In the genomic region with DNA sequence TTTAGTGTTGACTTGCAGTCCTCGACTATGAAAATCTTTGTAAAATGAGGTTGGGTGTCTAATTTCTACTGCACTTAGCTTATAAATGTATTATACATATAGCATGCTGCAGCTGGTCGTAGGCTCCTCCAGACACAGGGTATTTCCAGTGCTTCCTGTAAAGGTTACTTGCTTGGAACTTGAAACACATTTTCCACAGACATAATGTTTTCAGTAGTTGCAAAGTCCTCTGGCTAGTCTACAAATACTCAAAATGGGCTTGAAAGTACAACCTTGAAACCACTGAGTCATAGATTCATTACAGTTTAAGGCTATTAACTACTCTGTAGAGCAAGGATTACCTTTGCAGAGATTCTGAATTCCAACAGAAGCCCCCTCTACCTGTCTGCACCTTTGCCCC, we compare ENCODE assay signal across 28 cellular contexts.
DNase-seq lines count a peak whose midpoint lies in the region; ATAC-seq, FAIRE-seq and TF ChIP-seq lines count a peak whose summit lies in the region.
"Had no signal": no experiment of that assay in that cellular context is flagged by ENCODE, and none has a peak within 500 bp of the region (broad histone marks: within the 10 kb centered on the region; RNA-seq: fewer than 3 reads in every experiment).

No MANE protein-coding gene starts in this region.

- H3K4me3 ChIP-seq in WERI-Rb-1 (ENCODE audit: low read depth, low read length), result no peak overlapping the region
- H3K4me3 ChIP-seq in endothelial cell of umbilical vein (replicated peaks in 1 of 3; ENCODE audit: insufficient read depth in 1 of 3, low read depth in 1 of 3, low read length in 3 of 3), result no peak overlapping the region
- H3K4me3 ChIP-seq in prostate gland, result no peak overlapping the region
- H3K4me3 ChIP-seq: adrenal gland; BLaER1 treated with 17β-estradiol and CSF1 and Interleukin-3, amounts not matched to agents 10 nM and 100 nM; spleen had no signal

- peak; percentile 35 to 41 for ATAC-seq in activated T-cell treated with anti-CD3 and anti-CD28 coated beads, Interleukin-2, amount 50 U/mL, for 4 hours
- ATAC-seq in GM19463 (IDR thresholded peaks at IDR 0.05; ENCODE audit: unreplicated experiment), result peak; percentile 22
- ATAC-seq: left lobe of liver, Panc1, right cardiac atrium had no signal

- H3K36me3 ChIP-seq in WERI-Rb-1, result no peaks in the 10 kb centered on the region
- no peaks in the 10 kb centered on the region for H3K36me3 ChIP-seq in endothelial cell of umbilical vein (ENCODE audit: control insufficient read depth in 2 of 2, extremely low read depth in 1 of 2, insufficient read depth in 2 of 2, low read length in 2 of 2)
- no peaks in the 10 kb centered on the region for H3K36me3 ChIP-seq in prostate gland
- H3K36me3 ChIP-seq: adrenal gland; BLaER1 treated with 17β-estradiol and CSF1 and Interleukin-3, amounts not matched to agents 10 nM and 100 nM; brain microvascular endothelial cell; spleen had no signal

- no peaks in the 10 kb centered on the region for H3K79me2 ChIP-seq in endothelial cell of umbilical vein (ENCODE audit: control insufficient read depth, insufficient read depth, low read length)

- no peak overlapping the region for H3K27ac Mint-ChIP-seq in nephron progenitor cell
- H3K27ac Mint-ChIP-seq: immature natural killer cell, memory B cell had no signal

- dilution Hi-C loops in endothelial cell of umbilical vein (cut with MboI; ENCODE audit: extremely low pct_ligation_motif_present, low sequenced_read_pairs), result no loop called here

- intact Hi-C loops in endothelial cell of umbilical vein (cut with micrococcal nuclease) (loop anchor here (10.0 kb wide), 1 partner anchor 139 kb away; no protein-coding TSS in a partner anchor), prostate gland (cut with DNase I) (no loop called here)

- no peaks in the 10 kb centered on the region for H3K27me3 Mint-ChIP-seq in activated T-cell treated with anti-CD3 and anti-CD28 coated beads, Interleukin-2, amount 50 U/mL, for 4 hours (ENCODE audit: low read depth)
- no peaks in the 10 kb centered on the region for H3K27me3 Mint-ChIP-seq in nephron progenitor cell (ENCODE audit: low read depth, poor library complexity)

- TF ChIP-seq POLR2A in endothelial cell of umbilical vein (IDR thresholded peaks at IDR 0.05; ENCODE audit: low read depth, low read length) (no peak), prostate gland (IDR thresholded peaks at IDR 0.05) (no peak)

- CTCF ChIA-PET in endothelial cell of umbilical vein (lab: Charles Lee), result interaction anchor here (1.1 to 1.5 kb wide), 4 partner anchors 11 to 583 kb away, joined by 4 to 5 read pairs (median 4); no protein-coding TSS in a partner anchor

- H3K9ac ChIP-seq in endothelial cell of umbilical vein (replicated peaks; ENCODE audit: extremely low read depth, insufficient read depth, low read length), result no peak overlapping the region
- H3K9ac ChIP-seq: BLaER1 treated with 17β-estradiol and CSF1 and Interleukin-3, amounts not matched to agents 10 nM and 100 nM had no signal

- 69% methylated on average over 2 of the region's 2 CpGs for WGBS in prostate gland

- DNase-seq in activated T-cell treated with anti-CD3 and anti-CD28 coated beads, Interleukin-2, amount 50 U/mL, for 4 hours, result no peak
- no peak for DNase-seq in activated T-cell treated with anti-CD3 and anti-CD28 coated beads, Interleukin-2, amount 50 U/mL, for 48 hours
- DNase-seq in WERI-Rb-1 (no peak), endothelial cell of umbilical vein (ENCODE audit: low read depth, low spot score) (peak; percentile 85), prostate gland (ENCODE audit: low spot score) (no peak), nephron progenitor cell (no peak)
- DNase-seq: activated CD8-positive, alpha-beta memory T cell treated with anti-CD3 and anti-CD28 coated beads for 24 hours; adrenal gland; brain microvascular endothelial cell; hypothalamus; immature natural killer cell; NCI-H1048; NCI-H1694; NCI-H2171; NCI-H510A; right cardiac atrium; SHP77; spleen; T-helper 9 cell; trophoblast cell had no signal

- no peak overlapping the region for H3K4me2 ChIP-seq in endothelial cell of umbilical vein (ENCODE audit: insufficient read depth, low read length)

- peaks cover 84% of the 10 kb centered on the region for H3K4me1 Mint-ChIP-seq in activated T-cell treated with anti-CD3 and anti-CD28 coated beads, Interleukin-2, amount 50 U/mL, for 4 hours (ENCODE audit: low read depth)
- no peaks in the 10 kb centered on the region for H3K4me1 Mint-ChIP-seq in nephron progenitor cell

- H3K27me3 ChIP-seq in WERI-Rb-1 (ENCODE audit: insufficient read depth, low read depth, severe bottlenecking) (no peaks in the 10 kb centered on the region), endothelial cell of umbilical vein (ENCODE audit: control insufficient read depth in 2 of 2, insufficient read depth in 2 of 2, low read length in 2 of 2) (no peaks in the 10 kb centered on the region), prostate gland (replicated peaks; ENCODE audit: insufficient read depth) (no peaks in the 10 kb centered on the region)
- H3K27me3 ChIP-seq: adrenal gland; BLaER1 treated with 17β-estradiol and CSF1 and Interleukin-3, amounts not matched to agents 10 nM and 100 nM; brain microvascular endothelial cell; spleen had no signal

- BruUV-seq in endothelial cell of umbilical vein (replicated peaks; lab: Mats Ljungman, UMichigan), result no TSS peak

- no peak overlapping the region for H2AFZ ChIP-seq in endothelial cell of umbilical vein (ENCODE audit: low read depth, low read length)

- POLR2A ChIA-PET in endothelial cell of umbilical vein (lab: Charles Lee), result no interaction called here

- H3K27ac ChIP-seq in WERI-Rb-1 (peak overlapping the region; percentile 41; the same call in 1 of the 2 replicates), endothelial cell of umbilical vein (ENCODE audit: insufficient read depth, low read depth, low read length) (peak overlapping the region; percentile 8), prostate gland (no peak overlapping the region)
- H3K27ac ChIP-seq: adrenal gland; BLaER1 treated with 17β-estradiol and CSF1 and Interleukin-3, amounts not matched to agents 10 nM and 100 nM; brain microvascular endothelial cell; spleen; VCaP had no signal

- TF ChIP-seq CTCF in WERI-Rb-1 (IDR thresholded peaks at IDR 0.05; ENCODE audit: low read depth, low read length) (no peak), endothelial cell of umbilical vein (IDR thresholded peaks at IDR 0.05; ENCODE audit: extremely low read depth in 1 of 2, insufficient read depth in 1 of 2, low read depth in 1 of 2, low read length in 2 of 2) (no peak), prostate gland (IDR thresholded peaks at IDR 0.05) (no peak), nephron progenitor cell (IDR thresholded peaks at IDR 0.05) (no peak)

- H3K4me3 Mint-ChIP-seq in activated T-cell treated with anti-CD3 and anti-CD28 coated beads, Interleukin-2, amount 50 U/mL, for 4 hours, result no peak overlapping the region
- no peak overlapping the region for H3K4me3 Mint-ChIP-seq in nephron progenitor cell
- H3K4me3 Mint-ChIP-seq: immature natural killer cell, memory B cell had no signal

- no peaks in the 10 kb centered on the region for H4K20me1 ChIP-seq in endothelial cell of umbilical vein (replicated peaks; ENCODE audit: control insufficient read depth, extremely low read depth, insufficient read depth, low read length)
- H4K20me1 ChIP-seq: BLaER1 treated with 17β-estradiol and CSF1 and Interleukin-3, amounts not matched to agents 10 nM and 100 nM had no signal

- no peaks in the 10 kb centered on the region for H3K36me3 Mint-ChIP-seq in activated T-cell treated with anti-CD3 and anti-CD28 coated beads, Interleukin-2, amount 50 U/mL, for 4 hours (ENCODE audit: insufficient read depth)
- no peaks in the 10 kb centered on the region for H3K36me3 Mint-ChIP-seq in nephron progenitor cell (ENCODE audit: low read depth)
- H3K36me3 Mint-ChIP-seq: immature natural killer cell, memory B cell had no signal

- no peak for FAIRE-seq in endothelial cell of umbilical vein (lab: Jason Lieb, UNC)
- FAIRE-seq: G401.6, H54 had no signal

- peaks cover 68% of the 10 kb centered on the region for H3K4me1 ChIP-seq in endothelial cell of umbilical vein (ENCODE audit: control insufficient read depth, extremely low read depth, insufficient read depth, low read length)
- H3K4me1 ChIP-seq in prostate gland (replicated peaks), result no peaks in the 10 kb centered on the region
- H3K4me1 ChIP-seq: adrenal gland had no signal

- no peaks in the 10 kb centered on the region for H3K9me3 Mint-ChIP-seq in activated T-cell treated with anti-CD3 and anti-CD28 coated beads, Interleukin-2, amount 50 U/mL, for 4 hours
- no peaks in the 10 kb centered on the region for H3K9me3 Mint-ChIP-seq in nephron progenitor cell
- H3K9me3 Mint-ChIP-seq: immature natural killer cell, memory B cell had no signal

- H3K9me1 ChIP-seq in endothelial cell of umbilical vein (replicated peaks; ENCODE audit: control insufficient read depth, extremely low read depth, insufficient read depth, low read length), result no peaks in the 10 kb centered on the region

- H3K9me3 ChIP-seq in WERI-Rb-1 (ENCODE audit: severe bottlenecking) (no peaks in the 10 kb centered on the region), endothelial cell of umbilical vein (replicated peaks; ENCODE audit: control insufficient read depth, insufficient read depth, low read length) (no peaks in the 10 kb centered on the region), prostate gland (no peaks in the 10 kb centered on the region)
- H3K9me3 ChIP-seq: adrenal gland, spleen had no signal

TF ChIP-seq in endothelial cell of umbilical vein, 7 proteins besides CTCF, POLR2A, EP300 and RAD21:
- no peak for TF ChIP-seq EZH2 (IDR thresholded peaks at IDR 0.05; ENCODE audit: borderline replicate concordance, low read depth, low read length, severe bottlenecking)
- TF ChIP-seq JUN (IDR thresholded peaks at IDR 0.05; ENCODE audit: borderline replicate concordance, insufficient read depth, insufficient read length, low read depth), result no peak
- TF ChIP-seq, protein P1, sequence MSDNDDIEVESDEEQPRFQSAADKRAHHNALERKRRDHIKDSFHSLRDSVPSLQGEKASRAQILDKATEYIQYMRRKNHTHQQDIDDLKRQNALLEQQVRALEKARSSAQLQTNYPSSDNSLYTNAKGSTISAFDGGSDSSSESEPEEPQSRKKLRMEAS (IDR thresholded peaks at IDR 0.05; ENCODE audit: insufficient read depth, insufficient read length), result no peak
- no peak for TF ChIP-seq GATA2 (IDR thresholded peaks at IDR 0.05; ENCODE audit: insufficient read depth, insufficient read length, low read depth, low read length)
- no peak for TF ChIP-seq MYC (IDR thresholded peaks at IDR 0.05; ENCODE audit: low read depth, low read length)
- no peak for TF ChIP-seq FOS (IDR thresholded peaks at IDR 0.05; ENCODE audit: borderline replicate concordance, insufficient read depth, low read length)
- no peak for TF ChIP-seq POLR2AphosphoS5 (IDR thresholded peaks at IDR 0.05; ENCODE audit: insufficient read depth, low read depth, low read length)
TF ChIP-seq in endothelial cell of umbilical vein: peak in this region for 0.

Comparison
In these comparisons a context has a peak if more than half of its experiments do, and no peak if none do; other contexts are left out.
1. H3K27ac ChIP-seq: peak in WERI-Rb-1 (single experiment) and endothelial cell of umbilical vein (single experiment); none in prostate gland (0 of 2).